In genomic region chrX:11886745-11887144, GRCh38 we compare ENCODE assay signal across 1 cellular context.
TF ChIP-seq lines count a peak whose summit lies in the region.

No MANE protein-coding gene starts in this region.

TF ChIP-seq in IMR-90, 13 proteins besides CTCF, POLR2A, EP300 and RAD21 (continued from another document):
- TF ChIP-seq USF2 (IDR thresholded peaks at IDR 0.05; ENCODE audit: low read depth, low read length) (no peak), SMC3 (IDR thresholded peaks at IDR 0.05; ENCODE audit: low read depth, low read length) (no peak), MAFK (IDR thresholded peaks at IDR 0.05; ENCODE audit: low read depth, low read length) (no peak), BHLHE40 (IDR thresholded peaks at IDR 0.05; ENCODE audit: low read depth, low read length) (no peak), RFX5 (IDR thresholded peaks at IDR 0.05; ENCODE audit: low read depth, low read length) (no peak), FOS (IDR thresholded peaks at IDR 0.05; ENCODE audit: low read depth, low read length) (no peak), RCOR1 (IDR thresholded peaks at IDR 0.05; ENCODE audit: insufficient replicate concordance, low read length) (no peak), ELK1 (IDR thresholded peaks at IDR 0.05; ENCODE audit: borderline replicate concordance, low read depth, low read length) (no peak), NFE2L2 (IDR thresholded peaks at IDR 0.05; ENCODE audit: low read depth, low read length) (no peak), CEBPB (IDR thresholded peaks at IDR 0.05; ENCODE audit: low read depth, low read length) (no peak)
